ENCODE assay signal across 12 cellular contexts in genomic region chr2:209473930-209474419, GRCh38. TPM values are rescaled to one million over a fixed set of nuclear protein-coding genes. Genes with fewer than 3 reads are reported as not detected.
DNase-seq lines count a peak whose midpoint lies in the region; ATAC-seq and TF ChIP-seq lines count a peak whose summit lies in the region.
"Had no signal": no experiment of that assay in that cellular context is flagged by ENCODE, and none has a peak within 500 bp of the region (broad histone marks: within the 10 kb centered on the region; RNA-seq: fewer than 3 reads in every experiment).

No MANE protein-coding gene starts in this region.

- POLR2A ChIA-PET in RWPE1 (lab: Yijun Ruan, JAX; ENCODE audit: low non-redundant PET) = no interaction called here

- no peaks in the 10 kb centered on the region for H3K9me3 ChIP-seq in T-helper 17 cell (ENCODE audit: control insufficient read depth, low read length, poor library complexity, severe bottlenecking)
- H3K9me3 ChIP-seq: esophagus muscularis mucosa, ovary had no signal

- CTCF ChIA-PET in RWPE1 (lab: Yijun Ruan, JAX) = interaction anchor here (0.6 to 1.3 kb wide), 2 partner anchors 50 to 720 kb away, joined by 3 to 5 read pairs; partner anchors contain the start of gene MAP2

- H3K36me3 Mint-ChIP-seq in T-helper 17 cell (ENCODE audit: low read depth) = peaks cover 2% of the 10 kb centered on the region
- H3K36me3 Mint-ChIP-seq: stimulated activated memory B cell treated with anti-CD40 and anti-IgM and Interleukin-4, amounts not matched to agents 10 μg/mL and 1 μg/mL and 100 μg/mL, for 72 hours had no signal

- no peak for TF ChIP-seq CTCF in RWPE1 (conservative IDR thresholded peaks at IDR 0.05; ENCODE audit: low read depth)

- ATAC-seq in T-helper 17 cell (no peak), GM21423 (IDR thresholded peaks at IDR 0.05; ENCODE audit: unreplicated experiment) (no peak), GM21360 (IDR thresholded peaks at IDR 0.05; ENCODE audit: unreplicated experiment) (no peak)
- ATAC-seq: stimulated activated memory B cell treated with anti-CD40 and anti-IgM and Interleukin-4, amounts not matched to agents 10 μg/mL and 1 μg/mL and 100 μg/mL, for 72 hours had no signal

- DNase-seq in AG08395 (ENCODE audit: low spot score) (peak; percentile 77), HK-2 (ENCODE audit: unreplicated experiment) (peak; percentile 22), RWPE1 (ENCODE audit: low spot score) (peak; percentile 68), glomerular endothelial cell (ENCODE audit: extremely low read depth, low read depth, low spot score) (peak; percentile 61), T-helper 17 cell (no peak), putamen (ENCODE audit: low spot score) (no peak)
- DNase-seq: NCI-H1436 treated with DMSO at 0.1 percent for 48 hours, ovary had no signal

- H3K27ac ChIP-seq in RWPE1 = no peak overlapping the region
- H3K27ac ChIP-seq: esophagus muscularis mucosa, ovary had no signal

- no peaks in the 10 kb centered on the region for H3K4me1 Mint-ChIP-seq in T-helper 17 cell
- H3K4me1 Mint-ChIP-seq: stimulated activated memory B cell treated with anti-CD40 and anti-IgM and Interleukin-4, amounts not matched to agents 10 μg/mL and 1 μg/mL and 100 μg/mL, for 72 hours had no signal

- H3K27ac Mint-ChIP-seq in T-helper 17 cell = no peak overlapping the region
- H3K27ac Mint-ChIP-seq: stimulated activated memory B cell treated with anti-CD40 and anti-IgM and Interleukin-4, amounts not matched to agents 10 μg/mL and 1 μg/mL and 100 μg/mL, for 72 hours had no signal

- H3K4me3 Mint-ChIP-seq in T-helper 17 cell = no peak overlapping the region
- H3K4me3 Mint-ChIP-seq: stimulated activated memory B cell treated with anti-CD40 and anti-IgM and Interleukin-4, amounts not matched to agents 10 μg/mL and 1 μg/mL and 100 μg/mL, for 72 hours had no signal

- no peaks in the 10 kb centered on the region for H3K27me3 Mint-ChIP-seq in T-helper 17 cell
- H3K27me3 Mint-ChIP-seq: stimulated activated memory B cell treated with anti-CD40 and anti-IgM and Interleukin-4, amounts not matched to agents 10 μg/mL and 1 μg/mL and 100 μg/mL, for 72 hours had no signal

RNA-seq across cellular contexts. Expression of gene MAP2, which starts 50.1 kb away (rescaled TPM):
- total RNA-seq in glomerular endothelial cell (8.8 and 12.9 TPM in 2 replicates), T-helper 17 cell (under 1 TPM; 0.17 to 0.94 TPM)

Comparison
In these comparisons a context has a peak if more than half of its experiments do, and no peak if none do; other contexts are left out.
1. DNase-seq: peak in AG08395 (single experiment), HK-2 (single experiment), RWPE1 (single experiment) and glomerular endothelial cell (single experiment); none in T-helper 17 cell (0 of 3) and putamen (single experiment).